ENCODE assay signal across 9 cellular contexts in genomic region chr22:37697540-37697835, GRCh38. TPM values are rescaled to one million over a fixed set of nuclear protein-coding genes. Genes with fewer than 3 reads are reported as not detected.
DNase-seq lines count a peak whose midpoint lies in the region; ATAC-seq and TF ChIP-seq lines count a peak whose summit lies in the region.
"Had no signal": no experiment of that assay in that cellular context is flagged by ENCODE, and none has a peak within 500 bp of the region (broad histone marks: within the 10 kb centered on the region; RNA-seq: fewer than 3 reads in every experiment).

No MANE protein-coding gene starts in this region.

- H3K9me3 ChIP-seq in hepatocyte (ENCODE audit: low read depth) (no peaks in the 10 kb centered on the region), thoracic aorta (no peaks in the 10 kb centered on the region)
- H3K9me3 ChIP-seq: psoas muscle had no signal

- H2AFZ ChIP-seq in hepatocyte, result peak overlapping the region; percentile 7

- H3K9me2 ChIP-seq in hepatocyte (replicated peaks; ENCODE audit: insufficient read depth), result no peaks in the 10 kb centered on the region

- TF ChIP-seq CTCF in LNCaP clone FGC (IDR thresholded peaks at IDR 0.05; ENCODE audit: control insufficient read depth, extremely low read depth, insufficient read depth) (no peak), hepatocyte (IDR thresholded peaks at IDR 0.05; ENCODE audit: poor library complexity) (no peak), thoracic aorta (IDR thresholded peaks at IDR 0.05) (no peak)

- 23% methylated on average over 3 of the region's 3 CpGs for WGBS in hepatocyte (ENCODE audit: low lambda C conversion rate, missing lambda C conversion rate)

- H3K27ac ChIP-seq in hepatocyte, result peak overlapping the region; percentile 5
- H3K27ac ChIP-seq in thoracic aorta, result peak overlapping the region; percentile 44 to 62
- H3K27ac ChIP-seq: psoas muscle had no signal

- DNase-seq in LNCaP clone FGC (ENCODE audit: low read depth) (no peak), hepatocyte (ENCODE audit: low spot score) (no peak), thoracic aorta (ENCODE audit: low spot score) (no peak), NCI-H2107 treated with DMSO at 0.1 percent for 48 hours (lab: John Stamatoyannopoulos, UW; ENCODE audit: unreplicated experiment) (no peak), NCI-H69 (lab: John Stamatoyannopoulos, UW) (no peak)
- DNase-seq: activated CD8-positive, alpha-beta memory T cell treated with anti-CD3 and anti-CD28 coated beads, Interleukin-2, amount 50 U/mL, for 48 hours; dermis blood vessel endothelial cell; stimulated activated CD4-positive, alpha-beta T cell treated with anti-CD3 and anti-CD28 coated beads, Interleukin-2, amount 100 ng/mL, for 48 hours had no signal

- no peaks in the 10 kb centered on the region for H4K20me1 ChIP-seq in hepatocyte (ENCODE audit: insufficient read depth, poor library complexity, severe bottlenecking)

- no peak for ATAC-seq in thoracic aorta (ENCODE audit: insufficient number of reproducible peaks, low FRiP score, low read depth)

- H3K4me1 ChIP-seq in hepatocyte (ENCODE audit: insufficient read depth), result no peaks in the 10 kb centered on the region
- peaks cover 10 to 12% of the 10 kb centered on the region in 2 donors for H3K4me1 ChIP-seq in thoracic aorta (ENCODE audit: control insufficient read depth in 1 of 2, low read depth in 2 of 2)

- H3K4me3 ChIP-seq in LNCaP clone FGC (ENCODE audit: low read depth, low read length) (peak overlapping the region; percentile 45), hepatocyte (no peak overlapping the region), thoracic aorta (no peak overlapping the region)
- H3K4me3 ChIP-seq: psoas muscle had no signal

- H3K4me2 ChIP-seq in hepatocyte, result peak overlapping the region; percentile 76

- H3K36me3 ChIP-seq in hepatocyte (replicated peaks; ENCODE audit: insufficient read depth, low read depth) (no peaks in the 10 kb centered on the region), thoracic aorta (no peaks in the 10 kb centered on the region)

- H3K79me2 ChIP-seq in hepatocyte, result no peaks in the 10 kb centered on the region

- no peaks in the 10 kb centered on the region for H3K27me3 ChIP-seq in hepatocyte
- no peaks in the 10 kb centered on the region for H3K27me3 ChIP-seq in thoracic aorta (replicated peaks; ENCODE audit: insufficient read depth)

RNA-seq across cellular contexts. Expression of gene TRIOBP, which starts 0.6 kb away (rescaled TPM):
- total RNA-seq in hepatocyte (51.2 and 57.2 TPM in 2 replicates), thoracic aorta (100 to 1,000 TPM; 126 to 146 TPM)
- 96.1 and 97.4 TPM in 2 replicates for polyA plus RNA-seq in hepatocyte

RNA-seq across cellular contexts. Expression of gene NOL12, which starts 11.3 kb away (rescaled TPM):
- total RNA-seq in hepatocyte (11.4 and 22.6 TPM in 2 replicates), thoracic aorta (10 to 100 TPM; 11.1 to 58.9 TPM)
- 27.6 and 31.9 TPM in 2 replicates for polyA plus RNA-seq in hepatocyte

RNA-seq across cellular contexts. Expression of gene LGALS1, which starts 22.1 kb away (rescaled TPM):
- 780 and 875 TPM in 2 replicates for total RNA-seq in hepatocyte
- polyA plus RNA-seq in hepatocyte, result 565 and 568 TPM in 2 replicates
- 1,000 to 10,000 TPM; 1,470 to 1,957 TPM for total RNA-seq in thoracic aorta

RNA-seq across cellular contexts. Expression of gene PDXP, which starts 39.0 kb away (rescaled TPM):
- 15.0 and 18.3 TPM in 2 replicates for total RNA-seq in hepatocyte
- polyA plus RNA-seq in hepatocyte, result 25.0 and 27.6 TPM in 2 replicates
- 10 to 100 TPM in 1 of 2 donors, 1 to 10 TPM in 1; 6.3 to 13.8 TPM for total RNA-seq in thoracic aorta

RNA-seq across cellular contexts. Expression of gene SH3BP1, which starts 58.0 kb away (rescaled TPM):
- total RNA-seq in hepatocyte (6.4 and 14.0 TPM in 2 replicates), thoracic aorta (10 to 100 TPM in 1 of 2 donors, 1 to 10 TPM in 1; 5.6 to 14.2 TPM)
- 12.3 and 21.6 TPM in 2 replicates for polyA plus RNA-seq in hepatocyte
